Comparison of ENCODE assay signal across 18 cellular contexts in the genomic region with DNA sequence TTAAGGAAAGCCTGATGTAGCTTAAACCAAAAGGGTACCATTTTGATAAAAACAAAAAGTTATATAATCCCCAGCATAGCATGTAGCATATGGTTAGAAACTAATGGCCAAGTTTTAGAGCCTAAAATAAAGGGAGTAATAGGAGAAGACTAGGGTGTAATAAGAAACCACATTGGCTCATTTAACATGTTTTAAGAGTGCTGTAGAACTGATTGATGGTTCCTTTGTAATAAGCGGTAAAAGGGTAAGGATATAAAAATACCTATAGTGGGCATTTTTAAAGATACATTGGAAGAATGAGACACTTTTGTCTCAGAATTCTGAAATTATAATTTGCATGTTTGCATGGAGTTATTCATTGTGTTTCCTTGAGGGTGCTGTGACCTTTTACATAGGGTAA. TPM values are rescaled to one million over a fixed set of nuclear protein-coding genes. Genes with fewer than 3 reads are reported as not detected.
A peak's percentile ranks its signal among the peaks of the same experiment; 100 is the strongest.
DNase-seq lines count a peak whose midpoint lies in the region; ATAC-seq and TF ChIP-seq lines count a peak whose summit lies in the region.
"Had no signal": no experiment of that assay in that cellular context is flagged by ENCODE, and none has a peak within 500 bp of the region (broad histone marks: within the 10 kb centered on the region; RNA-seq: fewer than 3 reads in every experiment).

No MANE protein-coding gene starts in this region.

- no peak overlapping the region for H3K27ac ChIP-seq in OCI-LY7 (ENCODE audit: low read depth, low read length, poor library complexity, severe bottlenecking)
- H3K27ac ChIP-seq: 22Rv1, HL-60 had no signal

- H3K79me2 ChIP-seq in OCI-LY7 (ENCODE audit: insufficient read depth, low read depth, low read length), result no peaks in the 10 kb centered on the region

- H3K27ac Mint-ChIP-seq in nephron progenitor cell, result peak overlapping the region; percentile 71
- H3K27ac Mint-ChIP-seq: CD14-positive monocyte; CD8-positive, alpha-beta memory T cell; GM23338 had no signal

- no peak for ATAC-seq in HG02973 (IDR thresholded peaks at IDR 0.05; ENCODE audit: unreplicated experiment)
- ATAC-seq: GM23338 had no signal

- no peaks in the 10 kb centered on the region for H4K20me1 ChIP-seq in OCI-LY7 (ENCODE audit: insufficient read depth, low read length)

- intact Hi-C loops in OCI-LY7 (cut with micrococcal nuclease; ENCODE audit: unreplicated experiment), result no loop called here

- BruUV-seq in OCI-LY7 (replicated peaks; lab: Mats Ljungman, UMichigan), result no TSS peak

- peaks cover 37% of the 10 kb centered on the region for H3K9me3 Mint-ChIP-seq in nephron progenitor cell
- H3K9me3 Mint-ChIP-seq: CD8-positive, alpha-beta memory T cell; GM23338 had no signal

- peak overlapping the region; percentile 4; the same call in 1 of the 2 replicates for H3K4me2 ChIP-seq in OCI-LY7 (ENCODE audit: low read length)
- H3K4me2 ChIP-seq: GM23338 had no signal

- H3K4me1 Mint-ChIP-seq in nephron progenitor cell, result peaks cover 56% of the 10 kb centered on the region

- no peaks in the 10 kb centered on the region for H3K9me2 ChIP-seq in OCI-LY7 (ENCODE audit: insufficient read depth, low read length)

- CTCF ChIA-PET in OCI-LY7 (lab: Charles Lee; ENCODE audit: unreplicated experiment), result no interaction called here

- H3K36me3 Mint-ChIP-seq in nephron progenitor cell (ENCODE audit: low read depth), result peaks cover 26% of the 10 kb centered on the region
- H3K36me3 Mint-ChIP-seq: CD14-positive monocyte; CD8-positive, alpha-beta memory T cell had no signal

- POLR2A ChIA-PET in OCI-LY7 (lab: Charles Lee), result no interaction called here

- H3K9me3 ChIP-seq in OCI-LY7 (ENCODE audit: low read length), result no peaks in the 10 kb centered on the region

- no peak for TF ChIP-seq CTCF in OCI-LY7 (conservative IDR thresholded peaks at IDR 0.05; ENCODE audit: low read length)
- no peak for TF ChIP-seq CTCF in nephron progenitor cell (IDR thresholded peaks at IDR 0.05)

- H2AFZ ChIP-seq in OCI-LY7 (ENCODE audit: low read length), result peak overlapping the region; percentile 62
- H2AFZ ChIP-seq: GM23338 had no signal

- peaks cover 8% of the 10 kb centered on the region for H3K4me1 ChIP-seq in OCI-LY7 (ENCODE audit: insufficient read depth, low read length, poor library complexity, severe bottlenecking)

- no peaks in the 10 kb centered on the region for H3K27me3 Mint-ChIP-seq in nephron progenitor cell (ENCODE audit: low read depth, poor library complexity)
- H3K27me3 Mint-ChIP-seq: CD8-positive, alpha-beta memory T cell had no signal

- H3K36me3 ChIP-seq in OCI-LY7 (ENCODE audit: insufficient read depth, low read length), result no peaks in the 10 kb centered on the region

- H3K4me3 Mint-ChIP-seq in nephron progenitor cell, result peak overlapping the region; percentile 65
- H3K4me3 Mint-ChIP-seq: CD14-positive monocyte, GM23338 had no signal

- DNase-seq in NCI-H2107 treated with DMSO at 0.1 percent for 48 hours (lab: John Stamatoyannopoulos, UW; ENCODE audit: unreplicated experiment) (peak; percentile 0), NCI-H2107 (lab: John Stamatoyannopoulos, UW) (no peak), NCI-H2171 (lab: John Stamatoyannopoulos, UW) (peak; percentile 51), OCI-LY7 (ENCODE audit: low spot score) (no peak), nephron progenitor cell (no peak), NCI-H774 (lab: John Stamatoyannopoulos, UW) (no peak), SW480 (ENCODE audit: low spot score) (no peak)
- DNase-seq: CD8-positive, alpha-beta memory T cell; DMS153; DMS79 treated with DMSO at 0.1 percent for 48 hours; GDM1; H7 had no signal

- no peak overlapping the region for H3K4me3 ChIP-seq in OCI-LY7 (ENCODE audit: low read depth, low read length, poor library complexity, severe bottlenecking)
- H3K4me3 ChIP-seq: GM23338 had no signal

RNA-seq across cellular contexts. Expression of gene PSMA8, which starts 1.9 kb away (rescaled TPM):
- total RNA-seq in OCI-LY7 (2014; rRNA removed; shearing (Covaris generic)), result 0.13 TPM in 1 of 2 replicates, not detected in the other
- total RNA-seq in OCI-LY7 (2022), result 0.19 and 0.37 TPM in 2 replicates
- total RNA-seq: A673, GM23338, H7 had no signal

RNA-seq across cellular contexts. Expression of gene SS18, which starts 45.1 kb away (rescaled TPM):
- total RNA-seq in OCI-LY7 (2014; rRNA removed; shearing (Covaris generic)), result 116 and 155 TPM in 2 replicates
- 192 and 197 TPM in 2 replicates for total RNA-seq in OCI-LY7 (2022)

Comparison
In these comparisons a context has a peak if more than half of its experiments do, and no peak if none do; other contexts are left out.
1. DNase-seq: peak in NCI-H2107 treated with DMSO at 0.1 percent for 48 hours (single experiment) and NCI-H2171 (single experiment); none in NCI-H2107 (single experiment), OCI-LY7 (single experiment), nephron progenitor cell (single experiment), NCI-H774 (single experiment) and SW480 (single experiment).